In genomic region chrX:112834016-112834855, GRCh38 we compare ENCODE assay signal across 2 cellular contexts.
TF ChIP-seq lines count a peak whose summit lies in the region.

No MANE protein-coding gene starts in this region.

TF ChIP-seq in SK-N-SH treated with all-trans-retinoic acid at 6 μM for 48 hours, 23 proteins besides CTCF, POLR2A, EP300 and RAD21 (continued from another document):
- TF ChIP-seq POU6F1 (CRISPR knock-in tag; IDR thresholded peaks at IDR 0.05; ENCODE audit: borderline replicate concordance, low read depth) (no peak), ZNF565 (CRISPR knock-in tag; conservative IDR thresholded peaks at IDR 0.05; ENCODE audit: low read depth) (no peak), ESRRG (CRISPR knock-in tag; IDR thresholded peaks at IDR 0.05) (peak; percentile 48; the same call in 1 of the 2 replicates), ZFP30 (CRISPR knock-in tag; IDR thresholded peaks at IDR 0.05) (no peak), CSRNP3 (CRISPR knock-in tag; IDR thresholded peaks at IDR 0.05) (peak; percentile 78; the same call in 1 of the 2 replicates), ZFP3 (CRISPR knock-in tag; IDR thresholded peaks at IDR 0.05) (peak; percentile 49; the same call in 1 of the 2 replicates), ISL1 (CRISPR knock-in tag; IDR thresholded peaks at IDR 0.05) (peak; percentile 87), TCF4 (CRISPR knock-in tag; IDR thresholded peaks at IDR 0.05; ENCODE audit: borderline replicate concordance) (peak; percentile 92), CSDC2 (CRISPR knock-in tag; IDR thresholded peaks at IDR 0.05) (no peak)

TF ChIP-seq in GM23338, 12 proteins besides CTCF, POLR2A, EP300 and RAD21 (continued from another document):
- TF ChIP-seq ZNF462 (CRISPR knock-in tag; IDR thresholded peaks at IDR 0.05) = no peak
- TF ChIP-seq EZH2phosphoT487 (IDR thresholded peaks at IDR 0.05; ENCODE audit: unreplicated experiment) = no peak
- TF ChIP-seq CREB1 (CRISPR knock-in tag; IDR thresholded peaks at IDR 0.05; ENCODE audit: low read depth) = no peak
